In the genomic region with DNA sequence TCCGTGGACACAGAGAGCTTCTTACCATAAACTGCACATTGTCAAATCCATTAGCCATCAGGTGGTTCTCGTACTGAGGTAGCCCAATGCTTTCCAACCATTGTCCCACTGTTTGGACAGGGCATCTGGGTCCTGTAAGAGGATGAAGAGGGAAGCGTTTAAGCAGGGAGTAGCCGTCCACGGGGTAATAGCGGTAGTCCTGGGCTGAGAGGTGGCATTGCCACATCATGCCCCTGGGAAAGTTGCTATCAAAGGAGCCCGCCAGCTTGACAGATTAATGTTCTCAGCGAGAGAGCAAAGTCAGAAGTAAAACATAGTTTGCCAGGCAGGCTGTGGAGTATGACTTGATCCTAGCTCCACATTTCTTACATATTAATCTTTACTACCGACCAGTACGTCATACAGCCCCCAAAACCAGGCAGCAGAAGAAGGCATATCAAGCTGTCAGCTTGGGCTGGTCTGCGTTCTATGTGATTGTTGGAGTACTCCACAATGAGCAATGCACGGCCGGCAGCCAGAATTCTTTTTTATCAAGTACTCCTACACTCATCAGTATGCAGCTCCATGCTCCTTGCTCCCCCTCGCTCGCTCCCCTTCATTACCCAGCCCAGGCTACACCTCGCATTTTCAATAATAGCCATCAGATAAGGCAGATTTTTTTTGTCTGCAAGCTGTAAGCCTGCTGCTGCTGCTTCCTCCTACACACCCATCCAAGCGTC, we compare ENCODE assay signal across 13 cellular contexts.
DNase-seq lines count a peak whose midpoint lies in the region; ATAC-seq lines count a peak whose summit lies in the region.
"Had no signal": no experiment of that assay in that cellular context is flagged by ENCODE, and none has a peak within 500 bp of the region (broad histone marks: within the 10 kb centered on the region; RNA-seq: fewer than 3 reads in every experiment).

No MANE protein-coding gene starts in this region.

- ATAC-seq in GM21447 (IDR thresholded peaks at IDR 0.05; ENCODE audit: unreplicated experiment) (no peak), HG02759 (IDR thresholded peaks at IDR 0.05; ENCODE audit: unreplicated experiment) (no peak)
- ATAC-seq: HCT116 had no signal

- DNase-seq in NCI-H2227 treated with DMSO at 0.1 percent for 48 hours (lab: John Stamatoyannopoulos, UW) = peak; percentile 73
- peak; percentile 17 for DNase-seq in cerebellum (ENCODE audit: low spot score)
- DNase-seq in inferior parietal cortex (ENCODE audit: extremely low spot score) = peak; percentile 43
- DNase-seq in retina = peak; percentile 41
- DNase-seq in HT-29 (ENCODE audit: low spot score) = no peak
- DNase-seq: CD4-positive, alpha-beta T cell; GDM1; NCI-H774; SHP77 treated with DMSO at 0.1 percent for 48 hours; stomach had no signal
